Comparison of ENCODE assay signal across 16 cellular contexts in genomic region chr10:17174626-17175025, GRCh38. TPM values are rescaled to one million over a fixed set of nuclear protein-coding genes. Genes with fewer than 3 reads are reported as not detected.
DNase-seq lines count a peak whose midpoint lies in the region; ATAC-seq and TF ChIP-seq lines count a peak whose summit lies in the region.
"Had no signal": no experiment of that assay in that cellular context is flagged by ENCODE, and none has a peak within 500 bp of the region (broad histone marks: within the 10 kb centered on the region; RNA-seq: fewer than 3 reads in every experiment).

No MANE protein-coding gene starts in this region.

- no peak overlapping the region for H3K27ac Mint-ChIP-seq in activated T-helper 17 cell treated with anti-CD3 and anti-CD28 coated beads, Interleukin-2, amount 50 U/mL, for 72 hours

- H3K4me3 Mint-ChIP-seq in activated T-helper 17 cell treated with anti-CD3 and anti-CD28 coated beads, Interleukin-2, amount 50 U/mL, for 72 hours, result peak overlapping the region; percentile 53

- peak overlapping the region in 2 of 3 donors; percentile 19 to 50 for H3K27ac ChIP-seq in thyroid gland
- H3K27ac ChIP-seq: KMS-11, PC-9 had no signal

- H3K4me3 ChIP-seq in thyroid gland (replicated peaks in 1 of 3), result no peak overlapping the region
- H3K4me3 ChIP-seq: PC-9 had no signal

- TF ChIP-seq POLR2A in thyroid gland (IDR thresholded peaks at IDR 0.05), result no peak

- no peak for TF ChIP-seq CTCF in thyroid gland (IDR thresholded peaks at IDR 0.05)

- H3K9me3 Mint-ChIP-seq in activated T-helper 17 cell treated with anti-CD3 and anti-CD28 coated beads, Interleukin-2, amount 50 U/mL, for 72 hours, result no peaks in the 10 kb centered on the region
- H3K9me3 Mint-ChIP-seq: CD8-positive, alpha-beta memory T cell had no signal

- no peak for ATAC-seq in activated T-helper 17 cell treated with anti-CD3 and anti-CD28 coated beads, Interleukin-2, amount 50 U/mL, for 72 hours (replicated peaks)
- ATAC-seq in HG02938 (IDR thresholded peaks at IDR 0.05; ENCODE audit: unreplicated experiment) (no peak), HG02763 (IDR thresholded peaks at IDR 0.05; ENCODE audit: unreplicated experiment) (no peak)

- H3K4me1 Mint-ChIP-seq in activated T-helper 17 cell treated with anti-CD3 and anti-CD28 coated beads, Interleukin-2, amount 50 U/mL, for 72 hours, result no peaks in the 10 kb centered on the region

- H3K4me1 ChIP-seq in thyroid gland, result peaks cover 39 to 47% of the 10 kb centered on the region in 2 donors

- H3K27me3 Mint-ChIP-seq in activated T-helper 17 cell treated with anti-CD3 and anti-CD28 coated beads, Interleukin-2, amount 50 U/mL, for 72 hours, result no peaks in the 10 kb centered on the region
- H3K27me3 Mint-ChIP-seq: CD8-positive, alpha-beta memory T cell had no signal

- no peaks in the 10 kb centered on the region for H3K27me3 ChIP-seq in thyroid gland
- H3K27me3 ChIP-seq: MG63 had no signal

- no peaks in the 10 kb centered on the region for H3K36me3 ChIP-seq in thyroid gland
- H3K36me3 ChIP-seq: MG63 had no signal

- H3K36me3 Mint-ChIP-seq in activated T-helper 17 cell treated with anti-CD3 and anti-CD28 coated beads, Interleukin-2, amount 50 U/mL, for 72 hours (ENCODE audit: low read depth), result peaks cover 11% of the 10 kb centered on the region

- DNase-seq in GM03348 (ENCODE audit: low spot score), result peak; percentile 13
- peak; percentile 30 for DNase-seq in kidney glomerular epithelial cell (lab: John Stamatoyannopoulos, UW)
- DNase-seq in thyroid gland, result peak in 1 of 2 donors; percentile 14
- no peak for DNase-seq in NK-92 treated with Interleukin-12 subunit alpha and Interleukin-12 subunit beta, amount 100 ng/mL, for 24 hours (lab: John Stamatoyannopoulos, UW)
- DNase-seq: CD8-positive, alpha-beta memory T cell; HCEC 1CT; MG63; NCI-H1092 treated with DMSO at 0.1 percent for 48 hours; NCI-H1694 treated with DMSO at 0.1 percent for 48 hours; NCI-H69; PC-9; Right ventricle myocardium superior had no signal

- no peaks in the 10 kb centered on the region for H3K9me3 ChIP-seq in thyroid gland
- H3K9me3 ChIP-seq: MG63 had no signal

- intact Hi-C loops in thyroid gland (cut with DNase I), result no loop called here

RNA-seq across cellular contexts. Expression of gene TRDMT1, which starts 26.8 kb away (rescaled TPM):
- 1 to 10 TPM; 3.3 to 6.7 TPM for total RNA-seq in activated T-helper 17 cell treated with anti-CD3 and anti-CD28 coated beads, Interleukin-2, amount 50 U/mL, for 72 hours
- 10 to 100 TPM; 29.4 to 39.7 (median 31.7) TPM for total RNA-seq in thyroid gland

RNA-seq across cellular contexts. Expression of gene CUBN, which starts 45.0 kb away (rescaled TPM):
- under 1 TPM; 0.41 to 0.45 TPM for total RNA-seq in activated T-helper 17 cell treated with anti-CD3 and anti-CD28 coated beads, Interleukin-2, amount 50 U/mL, for 72 hours
- 10 to 100 TPM; 13.4 to 31.0 (median 19.7) TPM for total RNA-seq in thyroid gland

RNA-seq across cellular contexts. Expression of gene VIM, which starts 53.4 kb away (rescaled TPM):
- total RNA-seq in activated T-helper 17 cell treated with anti-CD3 and anti-CD28 coated beads, Interleukin-2, amount 50 U/mL, for 72 hours, result 1,000 to 10,000 TPM; 1,131 to 1,699 TPM
- total RNA-seq in thyroid gland, result 1,000 to 10,000 TPM; 2,201 to 4,711 (median 2,567) TPM

Comparison
In these comparisons a context has a peak if more than half of its experiments do, and no peak if none do; other contexts are left out.
1. RNA of gene CUBN, which starts 45.0 kb away (total RNA-seq): 13.4 to 31.0 TPM in thyroid gland; 0.41 to 0.45 TPM in activated T-helper 17 cell treated with anti-CD3 and anti-CD28 coated beads, Interleukin-2, amount 50 U/mL, for 72 hours; every median in the first group is over 4 times any median in the second.